Comparison of ENCODE assay signal across 8 cellular contexts in the genomic region with DNA sequence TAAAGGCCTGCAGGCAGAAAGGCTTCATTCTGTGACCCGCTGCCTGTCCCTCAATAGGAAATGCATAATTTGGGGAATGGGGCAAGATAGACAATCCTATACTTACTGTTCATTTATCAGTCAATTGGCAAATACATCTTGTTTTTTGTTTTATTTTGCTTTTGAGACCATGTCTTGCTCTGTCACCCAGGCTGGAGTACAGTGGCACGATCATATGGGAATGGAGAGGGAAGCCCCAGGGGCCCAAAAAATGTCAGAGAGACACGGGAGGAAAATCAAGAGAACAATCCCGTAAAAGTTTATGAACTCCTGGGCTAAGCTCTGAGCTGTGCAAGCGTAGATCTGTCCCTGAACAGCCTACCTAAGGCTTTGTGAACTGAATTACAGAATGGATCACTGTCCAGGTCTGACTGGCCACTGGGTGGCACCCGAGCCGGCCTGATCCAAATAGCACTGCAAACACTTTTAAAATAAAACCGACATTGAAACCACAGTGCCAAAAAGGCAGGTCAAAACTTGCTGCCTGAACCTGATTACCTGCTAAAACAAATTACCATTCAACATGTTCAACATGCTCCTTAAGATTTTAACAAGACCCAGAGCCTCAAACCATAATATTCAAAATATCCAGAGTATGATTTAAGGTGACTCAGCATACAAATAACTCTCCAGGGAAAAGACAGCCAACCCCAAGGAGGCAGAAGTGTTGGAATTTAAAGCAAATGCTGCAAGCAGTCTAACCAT. TPM values are rescaled to one million over a fixed set of nuclear protein-coding genes. Genes with fewer than 3 reads are reported as not detected.
DNase-seq lines count a peak whose midpoint lies in the region; ATAC-seq and TF ChIP-seq lines count a peak whose summit lies in the region.

No MANE protein-coding gene starts in this region.

- H3K4me2 ChIP-seq in osteoblast (ENCODE audit: insufficient read depth, low read length) = peak overlapping the region; percentile 64

- peaks cover 24 to 30% of the 10 kb centered on the region in 2 donors for H3K36me3 Mint-ChIP-seq in CD4-positive, alpha-beta memory T cell

- intact Hi-C loops in CD4-positive, alpha-beta memory T cell (cut with micrococcal nuclease) = loop anchor here (1.0 kb wide), 2 partner anchors 44 to 90 kb away; no protein-coding TSS in a partner anchor

- TF ChIP-seq POLR2A in gastroesophageal sphincter (IDR thresholded peaks at IDR 0.05) = no peak

- no peaks in the 10 kb centered on the region for H3K27me3 Mint-ChIP-seq in CD4-positive, alpha-beta memory T cell

- TF ChIP-seq CTCF in gastroesophageal sphincter (IDR thresholded peaks at IDR 0.05) (peak in 3 of 4 experiments; percentile 77 to 81 (median 77)), osteoblast (IDR thresholded peaks at IDR 0.05; ENCODE audit: extremely low read depth, low read depth, low read length) (peak; percentile 85)

- H3K9me3 ChIP-seq in CD4-positive, alpha-beta memory T cell (ENCODE audit: control insufficient read depth in 1 of 2, low read length in 2 of 2) = no peaks in the 10 kb centered on the region
- H3K9me3 ChIP-seq in gastroesophageal sphincter (no peaks in the 10 kb centered on the region), osteoblast (ENCODE audit: low read depth, low read length) (no peaks in the 10 kb centered on the region)

- no peak overlapping the region for H2AFZ ChIP-seq in osteoblast (ENCODE audit: low read length)

- H3K27me3 ChIP-seq in CD4-positive, alpha-beta memory T cell (ENCODE audit: insufficient read depth, low read length) = no peaks in the 10 kb centered on the region
- H3K27me3 ChIP-seq in gastroesophageal sphincter (no peaks in the 10 kb centered on the region), osteoblast (ENCODE audit: insufficient read depth, low read length) (no peaks in the 10 kb centered on the region)

- DNase-seq in CD4-positive, alpha-beta memory T cell = peak in 4 of 5 donors; percentile 19 to 32 (median 26)
- DNase-seq in HEK293T (ENCODE audit: extremely low spot score) (peak; percentile 63), NOMO-1 treated with DMSO at 0.1 percent for 48 hours (lab: John Stamatoyannopoulos, UW; ENCODE audit: unreplicated experiment) (peak; percentile 58), osteoblast (ENCODE audit: insufficient read length, low spot score, missing footprints) (peak; percentile 92)
- peak; percentile 38 for DNase-seq in activated naive CD4-positive, alpha-beta T cell treated with Interleukin-2 at 50 U/mL for 16 hours

- WGBS in gastroesophageal sphincter (ENCODE audit: low coverage in 1 of 2), 2 donors = 0 to 32% methylated on average over 3 to 8 of the region's 8 CpGs

- H3K36me3 ChIP-seq in CD4-positive, alpha-beta memory T cell (ENCODE audit: insufficient read depth, low read length) = peaks cover 15% of the 10 kb centered on the region
- H3K36me3 ChIP-seq in gastroesophageal sphincter (peaks cover 0 to 40% of the 10 kb centered on the region in 2 donors), osteoblast (ENCODE audit: insufficient read depth, low read length) (peaks cover 27% of the 10 kb centered on the region)

- H3K79me2 ChIP-seq in osteoblast (ENCODE audit: insufficient read depth, low read length) = no peaks in the 10 kb centered on the region

- CTCF ChIA-PET in CD4-positive, alpha-beta memory T cell (lab: Charles Lee; ENCODE audit: partially characterized antibody) = interaction anchor here (0.8 to 2.4 kb wide), 5 partner anchors 9 to 186 kb away, joined by 3 to 10 read pairs (median 4); no protein-coding TSS in a partner anchor
- CTCF ChIA-PET in HEK293T (lab: Yijun Ruan, JAX) = no interaction called here

- no peaks in the 10 kb centered on the region for H3K4me1 Mint-ChIP-seq in CD4-positive, alpha-beta memory T cell

- peak overlapping the region in 1 of 7 donors; percentile 16 for H3K27ac Mint-ChIP-seq in CD4-positive, alpha-beta memory T cell

- H3K27ac ChIP-seq in CD4-positive, alpha-beta memory T cell (ENCODE audit: low read depth, low read length) = no peak overlapping the region
- H3K27ac ChIP-seq in gastroesophageal sphincter = peak overlapping the region in 3 of 4 donors; percentile 41 to 66 (median 48)
- no peak overlapping the region for H3K27ac ChIP-seq in osteoblast (ENCODE audit: low read depth, low read length)

- no peak overlapping the region for H3K4me3 Mint-ChIP-seq in CD4-positive, alpha-beta memory T cell

- no peaks in the 10 kb centered on the region for H3K9me3 Mint-ChIP-seq in CD4-positive, alpha-beta memory T cell

- POLR2A ChIA-PET in CD4-positive, alpha-beta memory T cell (lab: Charles Lee; ENCODE audit: partially characterized antibody) = interaction anchor here (1.2 to 2.1 kb wide), 2 partner anchors 12 to 47 kb away, joined by 3 to 8 read pairs; a partner anchor contains a TSS
- POLR2A ChIA-PET in HEK293T (lab: Yijun Ruan, JAX) = interaction anchor here (1.2 to 4.8 kb wide), 3 partner anchors 11 to 17 kb away, joined by 4 to 18 read pairs (median 5); a partner anchor contains a TSS

- no peaks in the 10 kb centered on the region for H3K4me1 ChIP-seq in CD4-positive, alpha-beta memory T cell (ENCODE audit: insufficient read depth, low read length)
- H3K4me1 ChIP-seq in gastroesophageal sphincter (peaks cover 0 to 12% (median 0%) of the 10 kb centered on the region in 3 donors), osteoblast (ENCODE audit: insufficient read depth, low read length) (peaks cover 11% of the 10 kb centered on the region)

- no peak for TF ChIP-seq EP300 in gastroesophageal sphincter (IDR thresholded peaks at IDR 0.05)

- no peaks in the 10 kb centered on the region for H4K20me1 ChIP-seq in osteoblast (ENCODE audit: insufficient read depth, low read length)

- ATAC-seq in gastroesophageal sphincter (peak; percentile 88), HG03442 (IDR thresholded peaks at IDR 0.05; ENCODE audit: unreplicated experiment) (no peak), HG03439 (IDR thresholded peaks at IDR 0.05; ENCODE audit: unreplicated experiment) (no peak)

- no peak overlapping the region for H3K4me3 ChIP-seq in CD4-positive, alpha-beta memory T cell (ENCODE audit: low read length in 2 of 2)
- H3K4me3 ChIP-seq in gastroesophageal sphincter = no peak overlapping the region
- no peak overlapping the region for H3K4me3 ChIP-seq in osteoblast (ENCODE audit: insufficient read depth, low read length)

TF ChIP-seq in HEK293T, 16 proteins besides CTCF, POLR2A, EP300 and RAD21:
- TF ChIP-seq L3MBTL2 (conservative IDR thresholded peaks at IDR 0.05) (no peak), SP1 (IDR thresholded peaks at IDR 0.05) (no peak), TARDBP (IDR thresholded peaks at IDR 0.05) (no peak), SUZ12 (IDR thresholded peaks at IDR 0.05) (no peak), FOXA1 (IDR thresholded peaks at IDR 0.05) (no peak), FOXM1 (IDR thresholded peaks at IDR 0.05; ENCODE audit: borderline replicate concordance) (no peak), ELF4 (IDR thresholded peaks at IDR 0.05) (no peak), LEF1 (IDR thresholded peaks at IDR 0.05; ENCODE audit: borderline replicate concordance) (no peak), ARNT (IDR thresholded peaks at IDR 0.05) (no peak), NFRKB (IDR thresholded peaks at IDR 0.05) (no peak), FOXK2 (IDR thresholded peaks at IDR 0.05) (no peak), BHLHE40 (IDR thresholded peaks at IDR 0.05; ENCODE audit: borderline replicate concordance) (no peak)
- TF ChIP-seq, protein P1, sequence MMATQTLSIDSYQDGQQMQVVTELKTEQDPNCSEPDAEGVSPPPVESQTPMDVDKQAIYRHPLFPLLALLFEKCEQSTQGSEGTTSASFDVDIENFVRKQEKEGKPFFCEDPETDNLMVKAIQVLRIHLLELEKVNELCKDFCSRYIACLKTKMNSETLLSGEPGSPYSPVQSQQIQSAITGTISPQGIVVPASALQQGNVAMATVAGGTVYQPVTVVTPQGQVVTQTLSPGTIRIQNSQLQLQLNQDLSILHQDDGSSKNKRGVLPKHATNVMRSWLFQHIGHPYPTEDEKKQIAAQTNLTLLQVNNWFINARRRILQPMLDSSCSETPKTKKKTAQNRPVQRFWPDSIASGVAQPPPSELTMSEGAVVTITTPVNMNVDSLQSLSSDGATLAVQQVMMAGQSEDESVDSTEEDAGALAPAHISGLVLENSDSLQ (IDR thresholded peaks at IDR 0.05) = no peak

RNA-seq across cellular contexts. Expression of a gene that starts 11.8 kb away (rescaled TPM):
- 10 to 100 TPM; 36.9 to 37.7 TPM for total RNA-seq in CD4-positive, alpha-beta memory T cell
- 10 to 100 TPM; 44.7 to 48.6 TPM for polyA plus RNA-seq in CD4-positive, alpha-beta memory T cell
- total RNA-seq in gastroesophageal sphincter = 10 to 100 TPM; 54.4 to 69.5 (median 55.4) TPM
- 91.9 and 98.8 TPM in 2 replicates for total RNA-seq in osteoblast

RNA-seq across cellular contexts. Expression of a gene that starts 17.3 kb away (rescaled TPM):
- 10 to 100 TPM; 79.8 to 80.3 TPM for total RNA-seq in CD4-positive, alpha-beta memory T cell
- 100 to 1,000 TPM; 111 to 130 TPM for polyA plus RNA-seq in CD4-positive, alpha-beta memory T cell
- total RNA-seq in gastroesophageal sphincter (100 to 1,000 TPM; 140 to 290 (median 216) TPM), osteoblast (118 and 138 TPM in 2 replicates)

RNA-seq across cellular contexts. Expression of a gene that starts 30.5 kb away (rescaled TPM):
- total RNA-seq in CD4-positive, alpha-beta memory T cell = 1 to 10 TPM; 2.0 to 2.9 TPM
- 1 to 10 TPM; 1.3 to 3.6 TPM for polyA plus RNA-seq in CD4-positive, alpha-beta memory T cell
- total RNA-seq in gastroesophageal sphincter (100 to 1,000 TPM; 259 to 516 (median 325) TPM), osteoblast (70.4 and 72.7 TPM in 2 replicates)

RNA-seq across cellular contexts. Expression of a gene that starts 35.0 kb away (rescaled TPM):
- 1 to 10 TPM; 1.3 to 1.5 TPM for total RNA-seq in CD4-positive, alpha-beta memory T cell
- polyA plus RNA-seq in CD4-positive, alpha-beta memory T cell = under 1 TPM; 0.61 to 0.69 TPM
- total RNA-seq in gastroesophageal sphincter = 1 to 10 TPM in 1 of 4 donors, under 1 TPM in 3; 0.46 to 1.2 (median 0.73) TPM
- not detected in 2 replicates for total RNA-seq in osteoblast

RNA-seq across cellular contexts. Expression of a gene that starts 36.7 kb away (rescaled TPM):
- 1 to 10 TPM; 2.4 to 3.8 TPM for total RNA-seq in CD4-positive, alpha-beta memory T cell
- 1 to 10 TPM; 4.9 to 8.3 TPM for polyA plus RNA-seq in CD4-positive, alpha-beta memory T cell
- total RNA-seq in gastroesophageal sphincter (1 to 10 TPM in 3 of 4 donors, under 1 TPM in 1; 0.30 to 3.0 (median 1.9) TPM), osteoblast (not detected in 2 replicates)

Comparison
In these comparisons a context has a peak if more than half of its experiments do, and no peak if none do; other contexts are left out.
1. DNase-seq: peak in every context shown above with its lines; median percentile 92 in osteoblast; 63 in HEK293T; 58 in NOMO-1 treated with DMSO at 0.1 percent for 48 hours; 38 in activated naive CD4-positive, alpha-beta T cell treated with Interleukin-2 at 50 U/mL for 16 hours; 26 in CD4-positive, alpha-beta memory T cell.
2. H3K27ac ChIP-seq: peak in gastroesophageal sphincter (3 of 4); none in CD4-positive, alpha-beta memory T cell (single experiment) and osteoblast (single experiment).
3. RNA of a gene that starts 30.5 kb away (total RNA-seq): 259 to 516 TPM in gastroesophageal sphincter and 70.4 to 72.7 TPM in osteoblast; 2.0 to 2.9 TPM in CD4-positive, alpha-beta memory T cell; every median in the first group is over 10 times any median in the second.